ENCODE assay signal across 11 cellular contexts in the genomic region with DNA sequence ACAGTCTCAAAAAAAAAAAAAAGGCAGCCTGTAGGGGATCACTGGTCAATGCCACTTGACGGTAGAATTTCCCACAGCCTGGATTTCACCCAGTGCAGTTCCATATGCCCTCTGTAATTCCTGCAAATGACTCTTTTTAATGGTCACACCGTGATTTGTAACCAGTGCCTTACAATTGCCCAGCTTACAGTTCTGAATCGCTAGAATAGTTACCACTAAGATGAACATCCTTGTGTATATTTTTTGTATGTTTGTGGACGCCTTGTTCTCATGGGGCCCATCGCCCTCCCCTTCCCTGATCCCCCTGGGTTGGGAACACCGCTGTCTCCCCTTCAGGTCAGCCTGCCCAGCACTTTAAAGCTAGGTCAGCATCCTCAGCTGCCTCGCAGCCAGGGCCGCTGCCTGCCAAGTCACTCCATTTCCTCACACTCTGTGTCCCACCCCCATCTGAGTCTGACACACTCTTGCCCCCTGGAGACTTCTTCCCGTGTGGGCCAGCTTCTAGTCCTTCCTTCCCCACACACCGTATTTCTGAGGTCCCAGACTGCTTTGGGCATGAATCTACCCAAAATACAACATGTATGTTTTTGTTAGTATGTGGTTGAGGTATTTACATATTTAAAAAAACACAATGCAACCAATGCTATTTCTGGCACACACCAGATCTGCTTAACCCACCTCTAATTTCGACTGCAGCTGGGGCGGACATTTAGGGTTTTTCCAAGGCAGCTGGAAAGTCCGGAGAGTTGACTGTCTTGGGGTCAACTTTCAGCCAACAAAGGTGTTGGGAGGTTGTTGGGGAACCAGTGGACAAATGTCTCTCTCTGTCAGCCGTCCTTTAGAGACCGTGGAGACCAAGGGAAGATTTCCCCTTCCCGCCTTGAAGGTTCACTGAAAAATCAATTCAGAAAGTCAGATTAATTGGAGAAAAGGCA.
DNase-seq lines count a peak whose midpoint lies in the region; ATAC-seq, FAIRE-seq and TF ChIP-seq lines count a peak whose summit lies in the region.
"Had no signal": no experiment of that assay in that cellular context is flagged by ENCODE, and none has a peak within 500 bp of the region (broad histone marks: within the 10 kb centered on the region; RNA-seq: fewer than 3 reads in every experiment).

No MANE protein-coding gene starts in this region.

- TF ChIP-seq POLR2A in GM12891 (IDR thresholded peaks at IDR 0.05; ENCODE audit: low read depth, low read length): peak; percentile 47

- DNase-seq in GM12891 (ENCODE audit: insufficient read length, low spot score) (peak; percentile 43), choroid plexus epithelial cell (ENCODE audit: low read depth) (peak; percentile 60), DMS 273 (lab: John Stamatoyannopoulos, UW; ENCODE audit: unreplicated experiment) (no peak), activated T-cell treated with anti-CD3 and anti-CD28 coated beads for 4 hours (no peak), Right ventricle myocardium inferior (ENCODE audit: missing footprints) (no peak)
- no peak for DNase-seq in activated naive CD4-positive, alpha-beta T cell treated with anti-CD3 and anti-CD28 coated beads, Interleukin-2, amount 50 U/mL, for 16 hours
- DNase-seq: NCI-H82 had no signal

- peak; percentile 59 for FAIRE-seq in GM12891 (lab: Jason Lieb, UNC)
- FAIRE-seq: colon, D721Med had no signal

- peak; percentile 57 for ATAC-seq in GM19468 (IDR thresholded peaks at IDR 0.05; ENCODE audit: extremely low read depth, unreplicated experiment)
- ATAC-seq in HG03095 (IDR thresholded peaks at IDR 0.05; ENCODE audit: unreplicated experiment): peak; percentile 71
- ATAC-seq in Right ventricle myocardium inferior: no peak

- no peak overlapping the region for H3K4me3 ChIP-seq in choroid plexus epithelial cell (ENCODE audit: low read depth, low read length)

- no peak for TF ChIP-seq CTCF in choroid plexus epithelial cell (conservative IDR thresholded peaks at IDR 0.05; ENCODE audit: low read depth, low read length)

- intact Hi-C loops in Right ventricle myocardium inferior (cut with DNase I): no loop called here

TF ChIP-seq in GM12891, 5 proteins besides CTCF, POLR2A, EP300 and RAD21:
- no peak for TF ChIP-seq POLR2AphosphoS5 (IDR thresholded peaks at IDR 0.05; ENCODE audit: low read depth, low read length)
- peak; percentile 59; the same call in 1 of the 2 replicates for TF ChIP-seq TAF1 (IDR thresholded peaks at IDR 0.05; ENCODE audit: low read depth, low read length)
- no peak for TF ChIP-seq PAX5 (IDR thresholded peaks at IDR 0.05; ENCODE audit: insufficient read depth, low read length, severe bottlenecking)
- TF ChIP-seq POU2F2 (IDR thresholded peaks at IDR 0.05; ENCODE audit: low read depth, low read length): peak; percentile 96
- TF ChIP-seq SPI1 (IDR thresholded peaks at IDR 0.05; ENCODE audit: low read depth, low read length): no peak

Comparison
In these comparisons a context has a peak if more than half of its experiments do, and no peak if none do; other contexts are left out.
1. DNase-seq: peak in GM12891 (single experiment) and choroid plexus epithelial cell (single experiment); none in DMS 273 (single experiment), activated T-cell treated with anti-CD3 and anti-CD28 coated beads for 4 hours (single experiment), activated naive CD4-positive, alpha-beta T cell treated with anti-CD3 and anti-CD28 coated beads, Interleukin-2, amount 50 U/mL, for 16 hours (single experiment) and Right ventricle myocardium inferior (single experiment).